Comparison of ENCODE assay signal across 24 cellular contexts in the genomic region with DNA sequence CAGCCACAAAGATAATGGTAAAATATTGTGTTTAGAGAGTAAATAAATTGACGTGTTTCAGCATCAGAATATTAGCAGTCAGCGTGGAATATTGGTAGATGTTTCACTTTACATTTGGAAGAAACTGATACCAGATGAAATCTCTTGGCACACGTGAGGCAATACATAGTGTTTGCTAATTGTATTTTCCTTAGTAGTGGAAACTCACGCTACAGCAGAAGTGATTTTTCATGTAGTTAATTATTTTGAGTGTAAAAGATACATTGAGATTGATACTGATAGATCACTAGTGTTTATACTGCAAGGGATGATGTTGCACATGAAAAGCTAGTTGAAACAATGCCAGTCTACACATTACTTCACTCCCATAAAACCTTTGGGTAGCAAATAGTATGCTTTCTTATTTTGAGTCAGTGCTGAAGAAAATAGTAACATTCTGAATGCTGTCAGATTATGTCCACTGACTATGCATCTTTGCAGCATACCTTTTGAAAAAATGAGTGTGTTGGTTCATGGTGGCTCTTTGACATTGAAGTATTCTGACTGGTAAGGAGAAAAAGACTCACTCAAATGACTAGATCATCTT. TPM values are rescaled to one million over a fixed set of nuclear protein-coding genes. Genes with fewer than 3 reads are reported as not detected.
DNase-seq lines count a peak whose midpoint lies in the region; FAIRE-seq and TF ChIP-seq lines count a peak whose summit lies in the region.
"Had no signal": no experiment of that assay in that cellular context is flagged by ENCODE, and none has a peak within 500 bp of the region (broad histone marks: within the 10 kb centered on the region; RNA-seq: fewer than 3 reads in every experiment).

No MANE protein-coding gene starts in this region.

- intact Hi-C loops in Calu3 (cut with micrococcal nuclease; ENCODE audit: unreplicated experiment) (no loop called here), sigmoid colon (cut with DNase I) (no loop called here)

- no peak overlapping the region for H3K27ac Mint-ChIP-seq in Calu3 (ENCODE audit: unreplicated experiment)
- H3K27ac Mint-ChIP-seq: CD4-positive, alpha-beta T cell; T-helper 1 cell treated with Interleukin-12 subunit alpha and Interleukin-12 subunit beta and Interleukin-4 antibody, amounts not matched to agents 30 μg/mL and 1 μg/mL, for 36 hours had no signal

- TF ChIP-seq EP300 in sigmoid colon (IDR thresholded peaks at IDR 0.05), result no peak

- TF ChIP-seq POLR2A in H54 (IDR thresholded peaks at IDR 0.05; ENCODE audit: low read depth, low read length), result no peak
- no peak for TF ChIP-seq POLR2A in sigmoid colon (IDR thresholded peaks at IDR 0.05)

- WGBS in sigmoid colon, 2 donors, result 51 to 81% methylated on average over 4 of the region's 4 CpGs

- no peak overlapping the region for H3K9ac ChIP-seq in endocrine pancreas (ENCODE audit: control insufficient read depth, insufficient read depth, low read length)
- H3K9ac ChIP-seq: BLaER1, KMS-11 had no signal

- no TSS peak for BruUV-seq in Calu3 (replicated peaks; lab: Mats Ljungman, UMichigan)

- H3K9me3 ChIP-seq in endocrine pancreas (ENCODE audit: control insufficient read depth, low read length), result no peaks in the 10 kb centered on the region
- no peaks in the 10 kb centered on the region for H3K9me3 ChIP-seq in sigmoid colon
- H3K9me3 ChIP-seq: BLaER1, SJSA1 had no signal

- CTCF ChIA-PET in Calu3 (lab: Charles Lee), result no interaction called here

- no peak overlapping the region for H3K27ac ChIP-seq in sigmoid colon
- H3K27ac ChIP-seq: BLaER1, KMS-11, SJSA1 had no signal

- TF ChIP-seq CTCF in LNCaP clone FGC (IDR thresholded peaks at IDR 0.05; ENCODE audit: control insufficient read depth, extremely low read depth, insufficient read depth), result no peak
- no peak for TF ChIP-seq CTCF in Calu3 (IDR thresholded peaks at IDR 0.05; ENCODE audit: unreplicated experiment)
- TF ChIP-seq CTCF in sigmoid colon (IDR thresholded peaks at IDR 0.05), result no peak

- peak; percentile 76 for FAIRE-seq in H54 (lab: Jason Lieb, UNC)
- FAIRE-seq: HTR-8/SVneo had no signal

- H3K9me3 Mint-ChIP-seq in Calu3 (ENCODE audit: low read depth, unreplicated experiment), result no peaks in the 10 kb centered on the region
- H3K9me3 Mint-ChIP-seq: CD4-positive, alpha-beta T cell had no signal

- H3K4me1 Mint-ChIP-seq in Calu3 (ENCODE audit: low read depth, unreplicated experiment), result peaks cover 25% of the 10 kb centered on the region

- DNase-seq in EH (ENCODE audit: low read depth) (peak; percentile 11), H54 (ENCODE audit: insufficient read length, low spot score) (no peak), LNCaP clone FGC (ENCODE audit: low read depth) (peak; percentile 55), NCI-H2171 (lab: John Stamatoyannopoulos, UW) (no peak), Calu3 (no peak), sigmoid colon (no peak)
- DNase-seq: CD4-positive, alpha-beta T cell; COR-L47; DMS 273 treated with DMSO at 0.1 percent for 48 hours; DMS79 treated with DMSO at 0.1 percent for 48 hours; GOT3; IMR-90; NCI-H1105; NCI-H146; NCI-H2029; NCI-H345; NCI-H524; NCI-H82 had no signal

- H3K36me3 Mint-ChIP-seq in Calu3 (ENCODE audit: insufficient read depth, unreplicated experiment), result peaks cover 7% of the 10 kb centered on the region

- H3K4me3 Mint-ChIP-seq in Calu3 (ENCODE audit: low read depth, unreplicated experiment), result no peak overlapping the region
- H3K4me3 Mint-ChIP-seq: CD4-positive, alpha-beta T cell; T-helper 1 cell treated with Interleukin-12 subunit alpha and Interleukin-12 subunit beta and Interleukin-4 antibody, amounts not matched to agents 30 μg/mL and 1 μg/mL, for 36 hours had no signal

- H3K27me3 Mint-ChIP-seq in Calu3 (ENCODE audit: unreplicated experiment), result no peaks in the 10 kb centered on the region
- H3K27me3 Mint-ChIP-seq: CD4-positive, alpha-beta T cell had no signal

- H3K27me3 ChIP-seq in endocrine pancreas (ENCODE audit: control insufficient read depth, insufficient read depth, low read length) (no peaks in the 10 kb centered on the region), sigmoid colon (no peaks in the 10 kb centered on the region)
- H3K27me3 ChIP-seq: BLaER1, SJSA1 had no signal

- H3K4me3 ChIP-seq in LNCaP clone FGC (ENCODE audit: low read depth, low read length) (peak overlapping the region; percentile 12; the same call in 1 of the 2 replicates), endocrine pancreas (ENCODE audit: control insufficient read depth, insufficient read depth, low read length) (peak overlapping the region; percentile 47), sigmoid colon (no peak overlapping the region)
- H3K4me3 ChIP-seq: BLaER1, SJSA1 had no signal

- peaks cover 12% of the 10 kb centered on the region for H3K4me1 ChIP-seq in endocrine pancreas (ENCODE audit: control insufficient read depth, insufficient read depth, low read length)
- peaks cover 0 to 6% (median 0%) of the 10 kb centered on the region in 4 donors for H3K4me1 ChIP-seq in sigmoid colon
- H3K4me1 ChIP-seq: BLaER1, SJSA1 had no signal

- H3K36me3 ChIP-seq in endocrine pancreas (ENCODE audit: control insufficient read depth, insufficient read depth, low read length) (no peaks in the 10 kb centered on the region), sigmoid colon (peaks cover 0 to 15% (median 0%) of the 10 kb centered on the region in 4 donors)

RNA-seq across cellular contexts. Expression of a gene that starts 59.3 kb away (rescaled TPM):
- total RNA-seq in Calu3 (2022) (105 and 121 TPM in 2 replicates), sigmoid colon (10 to 100 TPM; 17.7 to 21.8 (median 20.1) TPM)
- 10 to 100 TPM; 32.1 to 80.2 (median 74.5) TPM for polyA plus RNA-seq in sigmoid colon

Comparison
In these comparisons a context has a peak if more than half of its experiments do, and no peak if none do; other contexts are left out.
1. DNase-seq: peak in EH (single experiment) and LNCaP clone FGC (single experiment); none in H54 (single experiment), NCI-H2171 (single experiment), Calu3 (single experiment) and sigmoid colon (single experiment).
2. H3K4me3 ChIP-seq: peak in LNCaP clone FGC (single experiment) and endocrine pancreas (single experiment); none in sigmoid colon (0 of 4).